9 cellular contexts compared by ENCODE assay signal in the genomic region with DNA sequence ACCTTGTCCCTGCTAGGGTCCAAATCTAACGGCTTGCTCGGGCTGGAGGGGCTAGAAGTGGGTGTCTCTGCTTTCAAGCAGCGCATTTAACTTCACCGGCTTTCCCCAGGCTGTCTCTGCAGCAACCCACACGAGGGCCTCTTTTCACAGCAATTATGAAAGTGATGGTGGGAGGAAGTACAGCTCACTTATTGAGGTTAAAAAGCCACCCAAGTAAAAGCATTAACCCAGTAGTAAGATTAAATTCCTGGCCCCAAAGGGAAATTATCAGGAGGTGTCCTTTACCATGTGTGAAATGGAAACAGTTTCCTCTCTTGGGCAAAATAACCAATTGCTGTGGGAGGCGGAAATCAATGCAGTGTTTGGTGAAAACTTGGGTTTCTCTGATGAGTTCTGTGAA. TPM values are rescaled to one million over a fixed set of nuclear protein-coding genes. Genes with fewer than 3 reads are reported as not detected.
A peak's percentile ranks its signal among the peaks of the same experiment; 100 is the strongest.
DNase-seq lines count a peak whose midpoint lies in the region; ATAC-seq, FAIRE-seq and TF ChIP-seq lines count a peak whose summit lies in the region.
"Had no signal": no experiment of that assay in that cellular context is flagged by ENCODE, and none has a peak within 500 bp of the region (broad histone marks: within the 10 kb centered on the region; RNA-seq: fewer than 3 reads in every experiment).

No MANE protein-coding gene starts in this region.

- H3K27ac ChIP-seq in spleen = peak overlapping the region in 7 of 8 donors; percentile 37 to 60 (median 53)
- H3K27ac ChIP-seq: suprapubic skin had no signal

- H3K27me3 ChIP-seq in spleen (replicated peaks in 1 of 7) = no peaks in the 10 kb centered on the region
- H3K27me3 ChIP-seq: suprapubic skin had no signal

- H3K9me3 Mint-ChIP-seq in activated T-helper 17 cell treated with anti-CD3 and anti-CD28 coated beads, Interleukin-2, amount 50 U/mL, for 72 hours = no peaks in the 10 kb centered on the region
- no peaks in the 10 kb centered on the region for H3K9me3 Mint-ChIP-seq in type B pancreatic cell

- TF ChIP-seq CTCF in spleen (IDR thresholded peaks at IDR 0.05 in 8 of 11, conservative IDR thresholded peaks at IDR 0.05 in 3 of 11) = no peak
- no peak for TF ChIP-seq CTCF in type B pancreatic cell (conservative IDR thresholded peaks at IDR 0.05)

- no peaks in the 10 kb centered on the region for H3K9me3 ChIP-seq in spleen
- H3K9me3 ChIP-seq: suprapubic skin had no signal

- 16 to 20% (median 18%) methylated on average over 6 of the region's 6 CpGs for WGBS in spleen, 5 donors

- H3K27ac Mint-ChIP-seq in activated T-helper 17 cell treated with anti-CD3 and anti-CD28 coated beads, Interleukin-2, amount 50 U/mL, for 72 hours = peak overlapping the region; percentile 21
- H3K27ac Mint-ChIP-seq in type B pancreatic cell = no peak overlapping the region

- no peaks in the 10 kb centered on the region for H3K27me3 Mint-ChIP-seq in activated T-helper 17 cell treated with anti-CD3 and anti-CD28 coated beads, Interleukin-2, amount 50 U/mL, for 72 hours
- no peaks in the 10 kb centered on the region for H3K27me3 Mint-ChIP-seq in type B pancreatic cell

- no peak for TF ChIP-seq POLR2A in spleen (IDR thresholded peaks at IDR 0.05)

- DNase-seq in spleen (no peak), inferior parietal cortex (ENCODE audit: extremely low spot score) (no peak), HTR-8/SVneo (ENCODE audit: insufficient read length, low spot score) (no peak), HPDE6-E6E7 (ENCODE audit: extremely low spot score) (no peak), type B pancreatic cell (ENCODE audit: extremely low spot score, unreplicated experiment) (no peak)

- H3K4me1 Mint-ChIP-seq in activated T-helper 17 cell treated with anti-CD3 and anti-CD28 coated beads, Interleukin-2, amount 50 U/mL, for 72 hours = peaks cover 19% of the 10 kb centered on the region
- peaks cover 13% of the 10 kb centered on the region for H3K4me1 Mint-ChIP-seq in type B pancreatic cell (ENCODE audit: unreplicated experiment)

- FAIRE-seq in HTR-8/SVneo (lab: Jason Lieb, UNC) = no peak

- no peaks in the 10 kb centered on the region for H3K36me3 Mint-ChIP-seq in activated T-helper 17 cell treated with anti-CD3 and anti-CD28 coated beads, Interleukin-2, amount 50 U/mL, for 72 hours (ENCODE audit: low read depth)
- H3K36me3 Mint-ChIP-seq in type B pancreatic cell = no peaks in the 10 kb centered on the region

- intact Hi-C loops in spleen (cut with DNase I; ENCODE audit: low total_unique reads) = no loop called here

- peaks cover 0 to 33% (median 19%) of the 10 kb centered on the region in 6 donors for H3K4me1 ChIP-seq in spleen

- no peaks in the 10 kb centered on the region for H3K36me3 ChIP-seq in spleen
- H3K36me3 ChIP-seq: suprapubic skin had no signal

- ATAC-seq in GM19023 (IDR thresholded peaks at IDR 0.05; ENCODE audit: unreplicated experiment) = peak; percentile 71
- peak; percentile 81 for ATAC-seq in HG03103 (IDR thresholded peaks at IDR 0.05; ENCODE audit: low read depth, unreplicated experiment)
- peak; percentile 95 for ATAC-seq in activated T-helper 17 cell treated with anti-CD3 and anti-CD28 coated beads, Interleukin-2, amount 50 U/mL, for 72 hours (replicated peaks)

- no peak overlapping the region for H3K4me3 ChIP-seq in spleen
- H3K4me3 ChIP-seq: suprapubic skin had no signal

- H3K4me3 Mint-ChIP-seq in activated T-helper 17 cell treated with anti-CD3 and anti-CD28 coated beads, Interleukin-2, amount 50 U/mL, for 72 hours = peak overlapping the region; percentile 70
- no peak overlapping the region for H3K4me3 Mint-ChIP-seq in type B pancreatic cell

RNA-seq across cellular contexts. Expression of a gene that starts 41.1 kb away (rescaled TPM):
- 10 to 100 TPM; 22.4 to 31.1 TPM for total RNA-seq in activated T-helper 17 cell treated with anti-CD3 and anti-CD28 coated beads, Interleukin-2, amount 50 U/mL, for 72 hours
- 10 to 100 TPM; 45.3 to 52.6 (median 46.8) TPM for total RNA-seq in spleen
- polyA plus RNA-seq in spleen = 10 to 100 TPM; 27.2 to 53.2 (median 38.0) TPM
- 79.2 and 103 TPM in 2 replicates for total RNA-seq in type B pancreatic cell (ENCODE audit: low replicate concordance)

RNA-seq across cellular contexts. Expression of a gene that starts 45.5 kb away (rescaled TPM):
- total RNA-seq in activated T-helper 17 cell treated with anti-CD3 and anti-CD28 coated beads, Interleukin-2, amount 50 U/mL, for 72 hours = under 1 TPM; 0.69 to 0.82 TPM
- total RNA-seq in spleen (1 to 10 TPM in 6 of 7 donors, under 1 TPM in 1; 0.77 to 4.2 (median 1.8) TPM), type B pancreatic cell (ENCODE audit: low replicate concordance) (4.8 and 5.5 TPM in 2 replicates)
- under 1 TPM; 0.17 to 0.29 (median 0.20) TPM for polyA plus RNA-seq in spleen

RNA-seq across cellular contexts. Expression of a gene that starts 57.2 kb away (rescaled TPM):
- 1 to 10 TPM in 1 of 2 donors, not detected in 1; 1.3 TPM for total RNA-seq in activated T-helper 17 cell treated with anti-CD3 and anti-CD28 coated beads, Interleukin-2, amount 50 U/mL, for 72 hours
- total RNA-seq in spleen (1 to 10 TPM in 1 of 7 donors, under 1 TPM in 3, not detected in 3; 0.14 to 1.8 (median 0.35) TPM), type B pancreatic cell (ENCODE audit: low replicate concordance) (0.58 TPM in 1 of 2 replicates, not detected in the other)
- polyA plus RNA-seq in spleen = under 1 TPM; 0.03 to 0.17 (median 0.10) TPM
